ENCODE assay signal across 8 cellular contexts in genomic region chr7:149285581-149285975, GRCh38. TPM values are rescaled to one million over a fixed set of nuclear protein-coding genes. Genes with fewer than 3 reads are reported as not detected.
DNase-seq lines count a peak whose midpoint lies in the region; ATAC-seq and TF ChIP-seq lines count a peak whose summit lies in the region.

No MANE protein-coding gene starts in this region.

- peaks cover 0 to 19% (median 7%) of the 10 kb centered on the region in 12 donors for H3K4me1 ChIP-seq in heart left ventricle
- H3K4me1 ChIP-seq in psoas muscle = peaks cover 4% of the 10 kb centered on the region

- H3K27me3 ChIP-seq in heart left ventricle = no peaks in the 10 kb centered on the region
- no peaks in the 10 kb centered on the region for H3K27me3 ChIP-seq in psoas muscle (ENCODE audit: insufficient read depth in 3 of 3, low read length in 2 of 3)

- no peak for DNase-seq in activated T-cell treated with anti-CD3 and anti-CD28 coated beads, Interleukin-2, amount 50 U/mL, for 72 hours
- no peak for DNase-seq in activated T-cell treated with anti-CD3 and anti-CD28 coated beads, Interleukin-2, amount 50 U/mL, for 48 hours
- DNase-seq in activated CD4-positive, alpha-beta memory T cell treated with anti-CD3 and anti-CD28 coated beads for 36 hours = no peak
- DNase-seq in heart left ventricle (peak in 1 of 5 donors; percentile 47), psoas muscle (no peak), NCI-H128 (lab: John Stamatoyannopoulos, UW; ENCODE audit: unreplicated experiment) (no peak)

- H3K9me3 ChIP-seq in heart left ventricle (no peaks in the 10 kb centered on the region), psoas muscle (no peaks in the 10 kb centered on the region)

- CTCF ChIA-PET in activated CD4-positive, alpha-beta memory T cell treated with anti-CD3 and anti-CD28 coated beads for 36 hours (lab: Charles Lee) = interaction anchor here (0.6 to 3.4 kb wide), 16 partner anchors 9 to 220 kb away, joined by 3 to 28 read pairs (median 6); partner anchors contain the start of genes ZNF282, ZNF398, ZNF425 and ZNF777

- no peak overlapping the region for H3K27ac Mint-ChIP-seq in activated T-cell treated with anti-CD3 and anti-CD28 coated beads, Interleukin-2, amount 50 U/mL, for 72 hours
- peak overlapping the region; percentile 14 for H3K27ac Mint-ChIP-seq in activated CD4-positive, alpha-beta memory T cell treated with anti-CD3 and anti-CD28 coated beads for 36 hours

- H3K4me3 Mint-ChIP-seq in activated T-cell treated with anti-CD3 and anti-CD28 coated beads, Interleukin-2, amount 50 U/mL, for 72 hours = peak overlapping the region; percentile 91 to 94
- peak overlapping the region; percentile 82 for H3K4me3 Mint-ChIP-seq in activated CD4-positive, alpha-beta memory T cell treated with anti-CD3 and anti-CD28 coated beads for 36 hours

- peaks cover 0 to 25% (median 8%) of the 10 kb centered on the region in 9 donors for H3K36me3 ChIP-seq in heart left ventricle
- peaks cover 0 to 32% of the 10 kb centered on the region in 2 donors for H3K36me3 ChIP-seq in psoas muscle (ENCODE audit: insufficient read depth in 1 of 2, low read depth in 1 of 2)

- peaks cover 6% of the 10 kb centered on the region for H3K27me3 Mint-ChIP-seq in activated T-cell treated with anti-CD3 and anti-CD28 coated beads, Interleukin-2, amount 50 U/mL, for 72 hours (ENCODE audit: low read depth)
- no peaks in the 10 kb centered on the region for H3K27me3 Mint-ChIP-seq in activated CD4-positive, alpha-beta memory T cell treated with anti-CD3 and anti-CD28 coated beads for 36 hours

- TF ChIP-seq CTCF in heart left ventricle (IDR thresholded peaks at IDR 0.05) = no peak
- no peak for TF ChIP-seq CTCF in psoas muscle (IDR thresholded peaks at IDR 0.05)

- POLR2A ChIA-PET in activated CD4-positive, alpha-beta memory T cell treated with anti-CD3 and anti-CD28 coated beads for 36 hours (lab: Charles Lee) = interaction anchor here (0.5 to 1.6 kb wide), 5 partner anchors 25 to 160 kb away, joined by 3 to 7 read pairs (median 3); partner anchors contain the start of genes ZNF425 and ZNF783

- TF ChIP-seq POLR2A in heart left ventricle (IDR thresholded peaks at IDR 0.05) = no peak

- H3K27ac ChIP-seq in heart left ventricle = peak overlapping the region in 5 of 12 donors; percentile 25 to 63 (median 58)
- H3K27ac ChIP-seq in psoas muscle = peak overlapping the region; percentile 81

- WGBS in heart left ventricle, 4 donors = 2 to 4% (median 3%) methylated on average over 11 to 12 of the region's 12 CpGs
- 1 to 5% (median 2%) methylated on average over 12 of the region's 12 CpGs for WGBS in psoas muscle, 3 donors

- intact Hi-C loops in activated CD4-positive, alpha-beta memory T cell treated with anti-CD3 and anti-CD28 coated beads for 36 hours (cut with micrococcal nuclease) = loop anchor here (1.0 to 5.0 kb wide), 3 partner anchors 47 to 158 kb away; partner anchors contain the start of genes ZNF212, ZNF282 and ZNF425
- intact Hi-C loops in heart left ventricle (cut with DNase I) = loop anchor here in 3 of 10 donors (1.0 to 10.0 kb wide), 4 partner anchors 23 to 549 kb away; partner anchors contain the start of genes ZNF746 (in 1 of the 3), ZNF783 (in 1 of the 3) and ZNF862 (in 1 of the 3)
- intact Hi-C loops in psoas muscle (cut with DNase I) = loop anchor here in 1 of 2 donors (10.0 kb wide), 1 partner anchor 261 kb away; the partner anchor contains the start of gene PDIA4

- H3K9me3 Mint-ChIP-seq in activated T-cell treated with anti-CD3 and anti-CD28 coated beads, Interleukin-2, amount 50 U/mL, for 72 hours = no peaks in the 10 kb centered on the region
- H3K9me3 Mint-ChIP-seq in activated CD4-positive, alpha-beta memory T cell treated with anti-CD3 and anti-CD28 coated beads for 36 hours = no peaks in the 10 kb centered on the region

- peaks cover 0 to 3% of the 10 kb centered on the region in 2 donors for H3K36me3 Mint-ChIP-seq in activated T-cell treated with anti-CD3 and anti-CD28 coated beads, Interleukin-2, amount 50 U/mL, for 72 hours (ENCODE audit: insufficient read depth in 2 of 2)
- H3K36me3 Mint-ChIP-seq in activated CD4-positive, alpha-beta memory T cell treated with anti-CD3 and anti-CD28 coated beads for 36 hours = peaks cover 12% of the 10 kb centered on the region

- peak overlapping the region; percentile 42 to 90 (median 68) for H3K4me3 ChIP-seq in heart left ventricle
- H3K4me3 ChIP-seq in psoas muscle = peak overlapping the region; percentile 74

- ATAC-seq in activated T-cell treated with anti-CD3 and anti-CD28 coated beads, Interleukin-2, amount 50 U/mL, for 72 hours (replicated peaks in 1 of 2) = no peak
- peak in 3 of 4 donors; percentile 5 to 18 (median 16) for ATAC-seq in heart left ventricle
- peak; percentile 8 to 34 (median 11) for ATAC-seq in psoas muscle
- ATAC-seq in GM18511 (IDR thresholded peaks at IDR 0.05; ENCODE audit: unreplicated experiment) = no peak
- no peak for ATAC-seq in GM21619 (IDR thresholded peaks at IDR 0.05; ENCODE audit: unreplicated experiment)

- H3K4me1 Mint-ChIP-seq in activated T-cell treated with anti-CD3 and anti-CD28 coated beads, Interleukin-2, amount 50 U/mL, for 72 hours (ENCODE audit: low read depth) = peaks cover 25% of the 10 kb centered on the region
- peaks cover 37% of the 10 kb centered on the region for H3K4me1 Mint-ChIP-seq in activated CD4-positive, alpha-beta memory T cell treated with anti-CD3 and anti-CD28 coated beads for 36 hours (ENCODE audit: low read depth)

RNA-seq across cellular contexts. Expression of gene ZNF783, which starts 23.6 kb away (rescaled TPM):
- 10 to 100 TPM; 28.4 to 32.4 TPM for total RNA-seq in activated T-cell treated with anti-CD3 and anti-CD28 coated beads, Interleukin-2, amount 50 U/mL, for 72 hours
- 10 to 100 TPM; 15.5 to 17.1 TPM for total RNA-seq in activated CD4-positive, alpha-beta memory T cell treated with anti-CD3 and anti-CD28 coated beads for 36 hours
- total RNA-seq in heart left ventricle = 1 to 10 TPM; 2.8 to 9.0 (median 3.4) TPM
- 1 to 10 TPM; 3.0 to 3.3 TPM for polyA plus RNA-seq in heart left ventricle
- 1 to 10 TPM; 6.0 to 9.0 (median 7.2) TPM for total RNA-seq in psoas muscle
- 10 to 100 TPM in 1 of 3 donors, 1 to 10 TPM in 2; 4.2 to 11.1 (median 4.9) TPM for polyA plus RNA-seq in psoas muscle

RNA-seq across cellular contexts. Expression of gene ZNF212, which starts 46.1 kb away (rescaled TPM):
- total RNA-seq in activated T-cell treated with anti-CD3 and anti-CD28 coated beads, Interleukin-2, amount 50 U/mL, for 72 hours = 10 to 100 TPM; 18.7 to 28.0 TPM
- total RNA-seq in activated CD4-positive, alpha-beta memory T cell treated with anti-CD3 and anti-CD28 coated beads for 36 hours = 10 to 100 TPM; 21.5 to 21.9 TPM
- total RNA-seq in heart left ventricle (1 to 10 TPM; 3.4 to 6.3 (median 4.3) TPM), psoas muscle (1 to 10 TPM; 3.2 to 6.4 (median 4.5) TPM)
- polyA plus RNA-seq in heart left ventricle (1 to 10 TPM; 3.9 to 4.9 TPM), psoas muscle (1 to 10 TPM; 3.1 to 5.4 (median 4.3) TPM)

Comparison
In these comparisons a context has a peak if more than half of its experiments do, and no peak if none do; other contexts are left out.
1. ATAC-seq: peak in heart left ventricle (3 of 4) and psoas muscle (4 of 4); none in activated T-cell treated with anti-CD3 and anti-CD28 coated beads, Interleukin-2, amount 50 U/mL, for 72 hours (0 of 2), GM18511 (single experiment) and GM21619 (single experiment).